18 cellular contexts compared by ENCODE assay signal in the genomic region with DNA sequence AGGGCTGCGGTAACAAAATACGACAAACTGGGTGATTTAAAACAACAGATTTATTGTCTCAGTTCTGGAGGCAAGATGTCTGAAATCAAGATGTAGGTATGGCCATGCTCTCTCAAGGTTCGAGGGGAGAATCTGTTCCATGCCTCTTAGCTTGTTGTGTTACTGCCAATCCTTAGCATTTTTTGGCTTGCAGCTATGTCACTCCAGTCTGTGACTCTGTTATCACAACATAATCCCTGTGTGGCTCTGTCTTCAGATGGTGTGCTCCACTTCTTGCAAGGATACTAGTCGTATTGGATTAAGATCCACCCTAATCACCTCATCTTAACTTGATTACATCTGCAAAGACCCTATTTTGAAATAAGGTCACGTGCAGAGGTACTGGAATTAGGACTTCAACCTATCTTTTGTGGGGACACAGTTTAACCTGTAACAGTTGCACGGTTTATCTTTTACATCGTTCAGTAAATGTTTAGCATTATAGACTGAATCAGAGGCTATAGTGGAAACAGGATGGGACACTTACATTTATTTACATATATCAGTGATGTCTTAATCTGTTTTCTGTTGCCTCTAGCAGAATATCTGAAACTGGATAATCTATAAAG. TPM values are rescaled to one million over a fixed set of nuclear protein-coding genes. Genes with fewer than 3 reads are reported as not detected.
DNase-seq lines count a peak whose midpoint lies in the region; ATAC-seq and TF ChIP-seq lines count a peak whose summit lies in the region.
"Had no signal": no experiment of that assay in that cellular context is flagged by ENCODE, and none has a peak within 500 bp of the region (broad histone marks: within the 10 kb centered on the region; RNA-seq: fewer than 3 reads in every experiment).

No MANE protein-coding gene starts in this region.

- H3K9me3 Mint-ChIP-seq in activated CD4-positive, alpha-beta T cell treated with anti-CD3 and anti-CD28 coated beads for 36 hours (ENCODE audit: low read depth), result no peaks in the 10 kb centered on the region
- no peaks in the 10 kb centered on the region for H3K9me3 Mint-ChIP-seq in activated CD4-positive, alpha-beta T cell treated with anti-CD3 and anti-CD28 coated beads, Interleukin-2, amount 10 ng/mL, durations not matched to agents 7 days and 5 days
- H3K9me3 Mint-ChIP-seq: activated CD4-positive, alpha-beta memory T cell treated with anti-CD3 and anti-CD28 coated beads for 36 hours had no signal

- H3K79me2 ChIP-seq in SU-DHL-6 (ENCODE audit: insufficient read depth, low read length), result peaks cover 79% of the 10 kb centered on the region
- peaks cover 64% of the 10 kb centered on the region for H3K79me2 ChIP-seq in smooth muscle cell (ENCODE audit: low read depth)

- H4K20me1 ChIP-seq in SU-DHL-6 (ENCODE audit: low read depth, low read length) (peaks cover 38% of the 10 kb centered on the region), smooth muscle cell (ENCODE audit: low read depth) (peaks cover 20% of the 10 kb centered on the region)

- H3K4me2 ChIP-seq in SU-DHL-6 (ENCODE audit: low read depth, low read length, poor library complexity, severe bottlenecking) (peak overlapping the region; percentile 97), smooth muscle cell (peak overlapping the region; percentile 95)

- H3K27me3 ChIP-seq in SU-DHL-6 (ENCODE audit: low read length), result no peaks in the 10 kb centered on the region
- no peaks in the 10 kb centered on the region for H3K27me3 ChIP-seq in smooth muscle cell (ENCODE audit: low read depth)
- H3K27me3 ChIP-seq: esophagus muscularis mucosa, thyroid gland had no signal

- H3K27ac ChIP-seq in SU-DHL-6 (ENCODE audit: low read depth, low read length) (no peak overlapping the region), smooth muscle cell (ENCODE audit: low read depth) (no peak overlapping the region)
- H3K27ac ChIP-seq: 22Rv1, esophagus muscularis mucosa, HL-60, skin epidermis, thyroid gland had no signal

- peak overlapping the region; percentile 81 for H3K4me3 Mint-ChIP-seq in activated CD4-positive, alpha-beta T cell treated with anti-CD3 and anti-CD28 coated beads for 36 hours
- H3K4me3 Mint-ChIP-seq in activated CD4-positive, alpha-beta T cell treated with anti-CD3 and anti-CD28 coated beads, Interleukin-2, amount 10 ng/mL, durations not matched to agents 7 days and 5 days, result no peak overlapping the region
- H3K4me3 Mint-ChIP-seq: activated CD4-positive, alpha-beta memory T cell treated with anti-CD3 and anti-CD28 coated beads for 36 hours had no signal

- POLR2A ChIA-PET in activated CD4-positive, alpha-beta T cell treated with anti-CD3 and anti-CD28 coated beads for 36 hours (lab: Charles Lee), result no interaction called here
- POLR2A ChIA-PET in activated CD4-positive, alpha-beta T cell treated with anti-CD3 and anti-CD28 coated beads, Interleukin-2, amount 10 ng/mL, durations not matched to agents 7 days and 5 days (lab: Charles Lee), result no interaction called here

- CTCF ChIA-PET in activated CD4-positive, alpha-beta T cell treated with anti-CD3 and anti-CD28 coated beads for 36 hours (lab: Charles Lee), result no interaction called here
- CTCF ChIA-PET in activated CD4-positive, alpha-beta T cell treated with anti-CD3 and anti-CD28 coated beads, Interleukin-2, amount 10 ng/mL, durations not matched to agents 7 days and 5 days (lab: Charles Lee), result no interaction called here

- no peak for ATAC-seq in activated CD4-positive, alpha-beta T cell treated with anti-CD3 and anti-CD28 coated beads for 36 hours
- ATAC-seq: mucosa of descending colon had no signal

- WGBS in smooth muscle cell (ENCODE audit: low lambda C conversion rate), result 45% methylated on average over 7 of the region's 7 CpGs

- no peak overlapping the region for H2AFZ ChIP-seq in SU-DHL-6 (ENCODE audit: low read depth, low read length, severe bottlenecking)
- H2AFZ ChIP-seq in smooth muscle cell (ENCODE audit: low read depth), result no peak overlapping the region

- H3K4me3 ChIP-seq in SU-DHL-6 (ENCODE audit: insufficient read depth, low read length, poor library complexity, severe bottlenecking), result no peak overlapping the region
- H3K4me3 ChIP-seq in smooth muscle cell, result no peak overlapping the region
- H3K4me3 ChIP-seq: esophagus muscularis mucosa, mucosa of descending colon, skin epidermis, thyroid gland had no signal

- TF ChIP-seq CTCF in SU-DHL-6 (IDR thresholded peaks at IDR 0.05; ENCODE audit: insufficient read depth, low read length, poor library complexity, severe bottlenecking), result no peak
- TF ChIP-seq CTCF in smooth muscle cell (IDR thresholded peaks at IDR 0.05; ENCODE audit: borderline replicate concordance, insufficient read depth, poor library complexity, severe bottlenecking), result no peak

- H3K27me3 Mint-ChIP-seq in activated CD4-positive, alpha-beta T cell treated with anti-CD3 and anti-CD28 coated beads for 36 hours, result no peaks in the 10 kb centered on the region
- no peaks in the 10 kb centered on the region for H3K27me3 Mint-ChIP-seq in activated CD4-positive, alpha-beta T cell treated with anti-CD3 and anti-CD28 coated beads, Interleukin-2, amount 10 ng/mL, durations not matched to agents 7 days and 5 days
- H3K27me3 Mint-ChIP-seq: activated CD4-positive, alpha-beta memory T cell treated with anti-CD3 and anti-CD28 coated beads for 36 hours had no signal

- intact Hi-C loops in activated CD4-positive, alpha-beta T cell treated with anti-CD3 and anti-CD28 coated beads for 36 hours (cut with DNase I, micrococcal nuclease), result loop anchor here (10.0 kb wide), 2 partner anchors 529 to 939 kb away; a partner anchor contains a TSS

- H3K9ac ChIP-seq in SU-DHL-6 (ENCODE audit: low read length) (no peak overlapping the region), smooth muscle cell (ENCODE audit: low read depth) (no peak overlapping the region)

- peaks cover 30% of the 10 kb centered on the region for H3F3A ChIP-seq in SU-DHL-6 (ENCODE audit: insufficient read depth)
- H3F3A ChIP-seq in smooth muscle cell (ENCODE audit: low read depth), result no peaks in the 10 kb centered on the region

- H3K27ac Mint-ChIP-seq in activated CD4-positive, alpha-beta T cell treated with anti-CD3 and anti-CD28 coated beads for 36 hours, result no peak overlapping the region
- no peak overlapping the region for H3K27ac Mint-ChIP-seq in activated CD4-positive, alpha-beta T cell treated with anti-CD3 and anti-CD28 coated beads, Interleukin-2, amount 10 ng/mL, durations not matched to agents 7 days and 5 days
- H3K27ac Mint-ChIP-seq: activated CD4-positive, alpha-beta memory T cell treated with anti-CD3 and anti-CD28 coated beads for 36 hours had no signal

- no peak for DNase-seq in activated CD4-positive, alpha-beta T cell treated with anti-CD3 and anti-CD28 coated beads for 36 hours
- DNase-seq in activated CD4-positive, alpha-beta T cell treated with anti-CD3 and anti-CD28 coated beads, Interleukin-2, amount 10 ng/mL, durations not matched to agents 7 days and 5 days, result no peak
- DNase-seq in inferior parietal cortex (ENCODE audit: extremely low spot score) (peak; percentile 22), smooth muscle cell (lab: John Stamatoyannopoulos, UW; ENCODE audit: unreplicated experiment) (no peak), NCI-H748 treated with DMSO at 0.1 percent for 48 hours (lab: John Stamatoyannopoulos, UW) (no peak), kidney tubule cell (ENCODE audit: low spot score) (no peak), NCI-H1417 (lab: John Stamatoyannopoulos, UW) (no peak)
- DNase-seq: activated CD4-positive, alpha-beta memory T cell treated with anti-CD3 and anti-CD28 coated beads for 36 hours; activated gamma-delta T cell treated with Interleukin-2 at 50 U/mL for 16 hours; cerebellar nuclear complex; mucosa of descending colon; NCI-H226 had no signal

- H3K36me3 ChIP-seq in SU-DHL-6 (ENCODE audit: low read length), result peaks cover 36% of the 10 kb centered on the region
- H3K36me3 ChIP-seq in smooth muscle cell (ENCODE audit: low read depth), result no peaks in the 10 kb centered on the region
- H3K36me3 ChIP-seq: esophagus muscularis mucosa, thyroid gland had no signal

- H3K9me3 ChIP-seq in SU-DHL-6 (ENCODE audit: insufficient read depth, low read length) (no peaks in the 10 kb centered on the region), smooth muscle cell (replicated peaks; ENCODE audit: low read depth) (no peaks in the 10 kb centered on the region)
- H3K9me3 ChIP-seq: esophagus muscularis mucosa, mucosa of descending colon, thyroid gland had no signal

- H3K4me1 Mint-ChIP-seq in activated CD4-positive, alpha-beta T cell treated with anti-CD3 and anti-CD28 coated beads for 36 hours, result peaks cover 15% of the 10 kb centered on the region
- peaks cover 15% of the 10 kb centered on the region for H3K4me1 Mint-ChIP-seq in activated CD4-positive, alpha-beta T cell treated with anti-CD3 and anti-CD28 coated beads, Interleukin-2, amount 10 ng/mL, durations not matched to agents 7 days and 5 days

- H3K9me2 ChIP-seq in SU-DHL-6 (replicated peaks; ENCODE audit: insufficient read depth, low read length), result no peaks in the 10 kb centered on the region

- peaks cover 26% of the 10 kb centered on the region for H3K4me1 ChIP-seq in smooth muscle cell (ENCODE audit: low read depth)

- H3K36me3 Mint-ChIP-seq in activated CD4-positive, alpha-beta T cell treated with anti-CD3 and anti-CD28 coated beads for 36 hours (ENCODE audit: low read depth), result peaks cover 9% of the 10 kb centered on the region
- H3K36me3 Mint-ChIP-seq in activated CD4-positive, alpha-beta T cell treated with anti-CD3 and anti-CD28 coated beads, Interleukin-2, amount 10 ng/mL, durations not matched to agents 7 days and 5 days (ENCODE audit: low read depth), result peaks cover 28% of the 10 kb centered on the region

RNA-seq across cellular contexts. Expression of a gene that starts 3.1 kb away (rescaled TPM):
- 10 to 100 TPM; 35.3 to 37.1 TPM for total RNA-seq in activated CD4-positive, alpha-beta T cell treated with anti-CD3 and anti-CD28 coated beads for 36 hours
- 10 to 100 TPM; 58.2 to 61.4 TPM for total RNA-seq in activated CD4-positive, alpha-beta T cell treated with anti-CD3 and anti-CD28 coated beads, Interleukin-2, amount 10 ng/mL, durations not matched to agents 7 days and 5 days
- 89.9 and 108 TPM in 2 replicates for total RNA-seq in smooth muscle cell
- 20.6 and 25.0 TPM in 2 replicates for polyA plus RNA-seq in smooth muscle cell
